ENCODE assay signal across 8 cellular contexts in the genomic region with DNA sequence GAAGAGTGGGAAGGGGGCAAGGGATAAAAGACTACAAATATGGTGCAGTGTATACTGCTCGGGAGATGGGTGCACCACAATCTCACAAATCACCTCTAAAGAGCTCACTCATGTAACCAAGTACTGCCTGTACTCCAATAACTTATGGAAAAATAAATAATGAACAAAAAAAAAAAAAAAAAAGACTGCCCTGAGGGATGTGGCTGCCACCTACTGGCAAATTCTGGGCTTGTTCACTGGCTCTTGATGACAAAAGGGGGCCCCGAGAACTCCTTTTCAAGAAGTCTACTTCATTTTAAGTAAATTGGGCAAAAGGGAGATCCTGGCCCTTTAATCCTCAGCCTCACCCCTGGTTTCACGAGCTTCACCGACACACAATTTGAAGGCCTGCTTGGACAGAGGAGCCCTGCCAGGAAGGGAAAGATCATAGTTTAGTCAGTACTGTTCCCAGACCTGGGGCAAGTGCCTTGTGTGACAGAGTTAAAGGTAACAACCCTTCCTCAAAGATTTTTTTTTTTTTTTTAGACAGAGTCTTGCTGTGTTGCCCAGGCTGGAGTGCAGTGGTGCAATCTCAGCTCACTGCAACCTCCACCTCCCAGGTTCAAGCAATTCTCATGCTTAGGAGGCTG. TPM values are rescaled to one million over a fixed set of nuclear protein-coding genes. Genes with fewer than 3 reads are reported as not detected.
DNase-seq lines count a peak whose midpoint lies in the region; ATAC-seq, FAIRE-seq and TF ChIP-seq lines count a peak whose summit lies in the region.

No MANE protein-coding gene starts in this region.

- no peak overlapping the region for H3K4me3 ChIP-seq in MM.1S (ENCODE audit: low read length)
- no peak overlapping the region for H3K4me3 ChIP-seq in small intestine (ENCODE audit: low read depth in 1 of 2, low read length in 2 of 2)

- no peak overlapping the region for H3K27ac ChIP-seq in MM.1S (ENCODE audit: low read length)
- no peak overlapping the region for H3K27ac ChIP-seq in small intestine (ENCODE audit: low read depth in 1 of 2, low read length in 1 of 2)

- no peak overlapping the region for H3K9ac ChIP-seq in MM.1S (ENCODE audit: low read length)

- no peaks in the 10 kb centered on the region for H3F3A ChIP-seq in MM.1S (ENCODE audit: insufficient read depth, low read length)

- ATAC-seq in omental fat pad (ENCODE audit: low FRiP score), result no peak

- no peaks in the 10 kb centered on the region for H3K9me3 ChIP-seq in MM.1S (replicated peaks; ENCODE audit: insufficient read depth, low read length)
- no peaks in the 10 kb centered on the region for H3K9me3 ChIP-seq in small intestine (ENCODE audit: control insufficient read depth, low read depth)

- H3K79me2 ChIP-seq in MM.1S (ENCODE audit: low read length), result no peaks in the 10 kb centered on the region

- TF ChIP-seq CTCF in MM.1S (IDR thresholded peaks at IDR 0.05; ENCODE audit: low read length), result peak; percentile 39
- no peak for TF ChIP-seq CTCF in omental fat pad (IDR thresholded peaks at IDR 0.05)

- no peak overlapping the region for H2AFZ ChIP-seq in MM.1S (ENCODE audit: low read length)

- no peaks in the 10 kb centered on the region for H3K36me3 ChIP-seq in MM.1S (replicated peaks; ENCODE audit: insufficient read depth, low read length)
- peaks cover 8 to 16% of the 10 kb centered on the region in 2 donors for H3K36me3 ChIP-seq in small intestine (ENCODE audit: control insufficient read depth in 2 of 2, insufficient read depth in 2 of 2, low read length in 2 of 2)

- WGBS in small intestine, 3 donors, result 68 to 72% (median 68%) methylated on average over 4 of the region's 4 CpGs

- H3K9me2 ChIP-seq in MM.1S (replicated peaks; ENCODE audit: insufficient read depth, low read length), result no peaks in the 10 kb centered on the region

- no peak for FAIRE-seq in small intestine (lab: Jason Lieb, UNC)

- H3K4me2 ChIP-seq in MM.1S (ENCODE audit: low read depth, low read length), result no peak overlapping the region

- H3K4me1 ChIP-seq in MM.1S (ENCODE audit: low read length) (peaks cover 7% of the 10 kb centered on the region; the same call in 1 of the 2 replicates), small intestine (ENCODE audit: control insufficient read depth in 2 of 2, insufficient read depth in 1 of 2, low read depth in 1 of 2, low read length in 1 of 2) (no peaks in the 10 kb centered on the region)

- DNase-seq in NCI-H82 (lab: John Stamatoyannopoulos, UW) (peak; percentile 41), NCI-H82 treated with DMSO at 0.1 percent for 48 hours (lab: John Stamatoyannopoulos, UW; ENCODE audit: unreplicated experiment) (no peak), MM.1S (peak; percentile 21), cerebellum (ENCODE audit: low spot score) (peak; percentile 20), small intestine (peak; percentile 5), NCI-H524 (lab: John Stamatoyannopoulos, UW) (no peak), omental fat pad (ENCODE audit: low spot score) (no peak), kidney glomerular epithelial cell (lab: John Stamatoyannopoulos, UW) (no peak)

- no peaks in the 10 kb centered on the region for H3K27me3 ChIP-seq in MM.1S (replicated peaks; ENCODE audit: insufficient read depth, low read length)
- H3K27me3 ChIP-seq in small intestine (ENCODE audit: control insufficient read depth in 2 of 2, insufficient read depth in 2 of 2, low read length in 2 of 2), result no peaks in the 10 kb centered on the region

- H4K20me1 ChIP-seq in MM.1S (ENCODE audit: insufficient read depth, low read length), result no peaks in the 10 kb centered on the region

RNA-seq across cellular contexts. Expression of gene STAC3, which starts 26.1 kb away (rescaled TPM):
- total RNA-seq in cerebellum (0.54 TPM), omental fat pad (1 to 10 TPM; 2.0 to 3.7 (median 2.6) TPM)
- 1 to 10 TPM; 1.1 to 3.5 (median 3.2) TPM for polyA plus RNA-seq in small intestine

RNA-seq across cellular contexts. Expression of gene SHMT2, which starts 47.5 kb away (rescaled TPM):
- total RNA-seq in cerebellum (34.8 TPM), omental fat pad (10 to 100 TPM; 45.2 to 66.4 (median 55.0) TPM)
- 100 to 1,000 TPM in 1 of 3 donors, 10 to 100 TPM in 2; 22.8 to 150 (median 35.1) TPM for polyA plus RNA-seq in small intestine

Comparison
In these comparisons a context has a peak if more than half of its experiments do, and no peak if none do; other contexts are left out.
1. DNase-seq: peak in NCI-H82 (single experiment), MM.1S (single experiment), cerebellum (single experiment) and small intestine (single experiment); none in NCI-H82 treated with DMSO at 0.1 percent for 48 hours (single experiment), NCI-H524 (0 of 2), omental fat pad (single experiment) and kidney glomerular epithelial cell (single experiment).